ENCODE assay signal across 12 cellular contexts in the genomic region with DNA sequence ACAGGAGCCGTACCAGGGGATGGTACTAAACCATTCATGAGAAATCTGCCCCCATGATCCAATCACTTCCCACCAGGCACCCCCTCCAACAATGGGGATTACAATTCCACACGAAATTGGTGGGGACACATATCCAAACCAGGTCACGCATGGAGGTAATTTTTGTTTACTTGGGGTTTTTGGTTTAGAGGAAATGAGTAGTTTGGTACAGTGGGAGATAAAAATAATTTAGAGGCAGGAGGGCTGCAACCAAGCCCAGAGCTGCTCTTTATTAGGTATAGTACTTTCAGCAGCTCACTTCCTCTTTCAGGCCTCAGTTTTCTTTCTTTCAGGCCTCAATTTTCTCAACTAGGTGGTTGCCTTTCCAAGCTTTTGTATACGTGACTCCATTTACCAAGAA. TPM values are rescaled to one million over a fixed set of nuclear protein-coding genes. Genes with fewer than 3 reads are reported as not detected.
A peak's percentile ranks its signal among the peaks of the same experiment; 100 is the strongest.
DNase-seq lines count a peak whose midpoint lies in the region; ATAC-seq, FAIRE-seq and TF ChIP-seq lines count a peak whose summit lies in the region.
"Had no signal": no experiment of that assay in that cellular context is flagged by ENCODE, and none has a peak within 500 bp of the region (broad histone marks: within the 10 kb centered on the region; RNA-seq: fewer than 3 reads in every experiment).

No MANE protein-coding gene starts in this region.

- H3K9me3 Mint-ChIP-seq in T-helper 2 cell treated with Interferon-gamma antibody and Interleukin-4, amounts not matched to agents 5 μg/mL and 100 μg/mL, for 36 hours, result no peaks in the 10 kb centered on the region
- H3K9me3 Mint-ChIP-seq: activated T-helper 1 cell treated with anti-CD3 and anti-CD28 coated beads, Interleukin-12 subunit alpha, Interleukin-12 subunit beta, Interleukin-2, Interleukin-4 antibody, amounts not matched to agents 30 ng/mL and 10 ng/mL and 1 ng/mL, durations not matched to agents 14 hours and 24 hours and 36 hours had no signal

- ATAC-seq in GM19455 (IDR thresholded peaks at IDR 0.05; ENCODE audit: unreplicated experiment) (peak; percentile 82), HG02852 (IDR thresholded peaks at IDR 0.05; ENCODE audit: unreplicated experiment) (peak; percentile 89), HG03558 (IDR thresholded peaks at IDR 0.05; ENCODE audit: extremely low read depth, unreplicated experiment) (peak; percentile 51)
- ATAC-seq: esophagus mucosa had no signal

- DNase-seq in GM12892 (ENCODE audit: insufficient read length), result no peak
- DNase-seq in OCI-M2 (lab: John Stamatoyannopoulos, UW; ENCODE audit: unreplicated experiment), result no peak
- no peak for DNase-seq in stimulated activated CD4-positive, alpha-beta T cell treated with anti-CD3 and anti-CD28 coated beads, Interleukin-12 subunit alpha, Interleukin-12 subunit beta, amount 100 ng/mL, for 4 hours
- no peak for DNase-seq in T-helper 2 cell treated with Interferon-gamma antibody and Interleukin-4, amounts not matched to agents 5 μg/mL and 100 μg/mL, for 36 hours (ENCODE audit: low spot score)
- DNase-seq in RKO (ENCODE audit: low spot score), result no peak
- DNase-seq: MG63, NCI-H69 had no signal

- H3K27ac Mint-ChIP-seq in T-helper 2 cell treated with Interferon-gamma antibody and Interleukin-4, amounts not matched to agents 5 μg/mL and 100 μg/mL, for 36 hours, result no peak overlapping the region
- H3K27ac Mint-ChIP-seq: activated T-helper 1 cell treated with anti-CD3 and anti-CD28 coated beads, Interleukin-12 subunit alpha, Interleukin-12 subunit beta, Interleukin-2, Interleukin-4 antibody, amounts not matched to agents 30 ng/mL and 10 ng/mL and 1 ng/mL, durations not matched to agents 14 hours and 24 hours and 36 hours had no signal

- no peaks in the 10 kb centered on the region for H3K36me3 Mint-ChIP-seq in T-helper 2 cell treated with Interferon-gamma antibody and Interleukin-4, amounts not matched to agents 5 μg/mL and 100 μg/mL, for 36 hours (ENCODE audit: low read depth)

- peak; percentile 80 for FAIRE-seq in GM12892 (lab: Jason Lieb, UNC)

- TF ChIP-seq POLR2A in GM12892 (IDR thresholded peaks at IDR 0.05; ENCODE audit: low read depth, low read length), result no peak

- no peaks in the 10 kb centered on the region for H3K27me3 Mint-ChIP-seq in T-helper 2 cell treated with Interferon-gamma antibody and Interleukin-4, amounts not matched to agents 5 μg/mL and 100 μg/mL, for 36 hours (ENCODE audit: low read depth)

- H3K4me1 Mint-ChIP-seq in T-helper 2 cell treated with Interferon-gamma antibody and Interleukin-4, amounts not matched to agents 5 μg/mL and 100 μg/mL, for 36 hours (ENCODE audit: low read depth), result no peaks in the 10 kb centered on the region

- no peak overlapping the region for H3K4me3 Mint-ChIP-seq in T-helper 2 cell treated with Interferon-gamma antibody and Interleukin-4, amounts not matched to agents 5 μg/mL and 100 μg/mL, for 36 hours
- H3K4me3 Mint-ChIP-seq: activated T-helper 1 cell treated with anti-CD3 and anti-CD28 coated beads, Interleukin-12 subunit alpha, Interleukin-12 subunit beta, Interleukin-2, Interleukin-4 antibody, amounts not matched to agents 30 ng/mL and 10 ng/mL and 1 ng/mL, durations not matched to agents 14 hours and 24 hours and 36 hours had no signal

RNA-seq across cellular contexts. Expression of gene PRUNE2, which starts 23.2 kb away (rescaled TPM):
- polyA plus RNA-seq in GM12892 (2012; ENCODE audit: missing spikeins), result 1.7 TPM
